Comparison of ENCODE assay signal across 9 cellular contexts in genomic region chr10:27319752-27320561, GRCh38.
DNase-seq lines count a peak whose midpoint lies in the region; ATAC-seq and TF ChIP-seq lines count a peak whose summit lies in the region.
"Had no signal": no experiment of that assay in that cellular context is flagged by ENCODE, and none has a peak within 500 bp of the region (broad histone marks: within the 10 kb centered on the region; RNA-seq: fewer than 3 reads in every experiment).

No MANE protein-coding gene starts in this region.

- H3K9me3 ChIP-seq in mesodermal cell (ENCODE audit: control insufficient read depth, low read length): no peaks in the 10 kb centered on the region
- H3K9me3 ChIP-seq in suprapubic skin: no peaks in the 10 kb centered on the region

- no peak overlapping the region for H3K27ac ChIP-seq in mesodermal cell (ENCODE audit: low read depth, low read length, severe bottlenecking)
- H3K27ac ChIP-seq in suprapubic skin: peak overlapping the region; percentile 84
- H3K27ac ChIP-seq: 22Rv1 had no signal

- CTCF ChIA-PET in T-cell (lab: Charles Lee): interaction anchor here in 1 of 2 donors (0.6 kb wide), 1 partner anchor 252 kb away, joined by 13 read pairs; no protein-coding TSS in a partner anchor

- ATAC-seq in HG03045 (IDR thresholded peaks at IDR 0.05; ENCODE audit: unreplicated experiment) (peak; percentile 70), T-cell (replicated peaks in 1 of 4) (peak; percentile 54 to 76 (median 64))

- TF ChIP-seq EP300 in suprapubic skin (IDR thresholded peaks at IDR 0.05): no peak

- H3K4me1 ChIP-seq in mesodermal cell (ENCODE audit: control insufficient read depth, insufficient read depth, low read length, poor library complexity, severe bottlenecking) (no peaks in the 10 kb centered on the region), suprapubic skin (peaks cover 12% of the 10 kb centered on the region)

- 49 to 63% methylated on average over 29 to 31 of the region's 48 CpGs for WGBS in mesodermal cell (ENCODE audit: insufficient coverage in 2 of 2), 2 experiments
- 25% methylated on average over 41 of the region's 48 CpGs for WGBS in suprapubic skin

- TF ChIP-seq CTCF in endothelial cell (IDR thresholded peaks at IDR 0.05; ENCODE audit: unreplicated experiment) (no peak), suprapubic skin (IDR thresholded peaks at IDR 0.05) (no peak)

- no peaks in the 10 kb centered on the region for H3K36me3 ChIP-seq in mesodermal cell (ENCODE audit: control insufficient read depth, insufficient read depth, low read length)
- H3K36me3 ChIP-seq in suprapubic skin: no peaks in the 10 kb centered on the region

- H3K4me3 Mint-ChIP-seq in T-cell (peak overlapping the region in 2 of 3 donors; percentile 31 to 61), endothelial cell (ENCODE audit: unreplicated experiment) (peak overlapping the region; percentile 72)

- peaks cover 3% of the 10 kb centered on the region for H3K27me3 ChIP-seq in suprapubic skin

- DNase-seq in DMS 273 (lab: John Stamatoyannopoulos, UW; ENCODE audit: unreplicated experiment) (peak; percentile 63), DMS 273 treated with DMSO at 0.1 percent for 48 hours (lab: John Stamatoyannopoulos, UW) (no peak), T-cell (peak in 9 of 34 experiments; percentile 0 to 12 (median 5)), endothelial cell (ENCODE audit: low spot score) (peak; percentile 32), suprapubic skin (ENCODE audit: low spot score in 2 of 2) (peak; percentile 80), mesenteric fat pad (ENCODE audit: low spot score) (no peak)

- H3K27me3 Mint-ChIP-seq in T-cell (peaks cover 10 to 29% of the 10 kb centered on the region in 2 donors), endothelial cell (ENCODE audit: unreplicated experiment) (peaks cover 5% of the 10 kb centered on the region)

- POLR2A ChIA-PET in T-cell (lab: Charles Lee): no interaction called here

- H3K4me1 Mint-ChIP-seq in T-cell: peaks cover 2 to 10% (median 9%) of the 10 kb centered on the region in 3 donors
- H3K4me1 Mint-ChIP-seq in endothelial cell (ENCODE audit: unreplicated experiment): no peaks in the 10 kb centered on the region

- H3K27ac Mint-ChIP-seq in T-cell (no peak overlapping the region), endothelial cell (ENCODE audit: unreplicated experiment) (no peak overlapping the region)

- H3K36me3 Mint-ChIP-seq in T-cell (no peaks in the 10 kb centered on the region), endothelial cell (ENCODE audit: low read depth, unreplicated experiment) (no peaks in the 10 kb centered on the region)

- peak overlapping the region; percentile 23 for H3K4me3 ChIP-seq in mesodermal cell (ENCODE audit: extremely low read depth, insufficient read depth, low read length, poor library complexity, severe bottlenecking)
- H3K4me3 ChIP-seq in suprapubic skin: peak overlapping the region; percentile 51

- H3K9me3 Mint-ChIP-seq in T-cell: no peaks in the 10 kb centered on the region
- H3K9me3 Mint-ChIP-seq in endothelial cell (ENCODE audit: unreplicated experiment): no peaks in the 10 kb centered on the region

- no peak for TF ChIP-seq POLR2A in suprapubic skin (IDR thresholded peaks at IDR 0.05)

Comparison
In these comparisons a context has a peak if more than half of its experiments do, and no peak if none do; other contexts are left out.
1. DNase-seq: peak in DMS 273 (single experiment), endothelial cell (single experiment) and suprapubic skin (2 of 2); none in DMS 273 treated with DMSO at 0.1 percent for 48 hours (single experiment) and mesenteric fat pad (single experiment).